1 cellular context compared by ENCODE assay signal in the genomic region with DNA sequence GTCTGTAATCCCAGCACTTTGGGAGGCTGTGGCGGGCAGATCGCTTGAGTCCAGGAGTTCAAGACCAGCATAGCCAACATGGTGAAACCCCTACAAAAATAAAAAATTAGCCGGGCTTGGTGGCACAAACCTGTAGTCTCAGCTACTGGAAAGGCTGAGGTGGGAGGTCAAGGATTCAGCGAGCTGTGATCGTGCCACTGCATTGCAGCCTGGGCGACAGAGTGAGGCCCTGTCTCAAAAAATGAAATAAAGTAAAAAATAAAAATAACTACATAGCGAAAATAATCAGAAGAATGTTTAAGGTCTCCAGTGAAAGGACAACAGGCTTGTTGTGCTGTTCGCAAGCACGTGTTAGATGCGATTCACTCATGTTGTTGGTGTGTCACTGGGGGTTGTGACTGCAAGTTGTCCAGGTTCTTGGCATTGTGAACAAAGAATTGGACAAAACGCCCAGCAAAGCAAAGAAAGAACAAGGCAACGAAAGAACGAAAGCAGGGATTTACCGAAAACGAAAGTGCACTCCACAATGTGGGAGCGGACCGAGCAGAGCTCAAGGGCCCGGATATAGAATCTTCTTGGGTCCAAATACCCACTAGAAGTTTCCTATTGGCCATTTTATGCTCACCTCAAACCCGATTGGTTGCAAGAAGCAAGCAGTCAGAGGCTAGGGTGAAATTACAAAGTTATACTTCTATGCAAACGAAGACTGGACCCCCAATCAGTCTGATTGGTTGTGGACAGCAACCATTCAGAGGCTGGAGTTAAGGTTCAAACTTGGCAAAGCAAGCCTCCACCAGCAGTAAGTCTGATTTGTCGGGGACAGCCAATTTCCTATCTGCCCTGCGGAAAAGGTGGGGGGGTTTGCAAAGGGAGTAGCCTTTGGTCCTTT.
TF ChIP-seq lines count a peak whose summit lies in the region.

No MANE protein-coding gene starts in this region.

TF ChIP-seq in GM12878, 131 proteins besides CTCF, POLR2A, EP300 and RAD21 (continued from another document):
- TF ChIP-seq RCOR1 (conservative IDR thresholded peaks at IDR 0.05; ENCODE audit: low read depth, low read length), result no peak
- no peak for TF ChIP-seq RBBP5 (conservative IDR thresholded peaks at IDR 0.05)
- TF ChIP-seq, protein P1, sequence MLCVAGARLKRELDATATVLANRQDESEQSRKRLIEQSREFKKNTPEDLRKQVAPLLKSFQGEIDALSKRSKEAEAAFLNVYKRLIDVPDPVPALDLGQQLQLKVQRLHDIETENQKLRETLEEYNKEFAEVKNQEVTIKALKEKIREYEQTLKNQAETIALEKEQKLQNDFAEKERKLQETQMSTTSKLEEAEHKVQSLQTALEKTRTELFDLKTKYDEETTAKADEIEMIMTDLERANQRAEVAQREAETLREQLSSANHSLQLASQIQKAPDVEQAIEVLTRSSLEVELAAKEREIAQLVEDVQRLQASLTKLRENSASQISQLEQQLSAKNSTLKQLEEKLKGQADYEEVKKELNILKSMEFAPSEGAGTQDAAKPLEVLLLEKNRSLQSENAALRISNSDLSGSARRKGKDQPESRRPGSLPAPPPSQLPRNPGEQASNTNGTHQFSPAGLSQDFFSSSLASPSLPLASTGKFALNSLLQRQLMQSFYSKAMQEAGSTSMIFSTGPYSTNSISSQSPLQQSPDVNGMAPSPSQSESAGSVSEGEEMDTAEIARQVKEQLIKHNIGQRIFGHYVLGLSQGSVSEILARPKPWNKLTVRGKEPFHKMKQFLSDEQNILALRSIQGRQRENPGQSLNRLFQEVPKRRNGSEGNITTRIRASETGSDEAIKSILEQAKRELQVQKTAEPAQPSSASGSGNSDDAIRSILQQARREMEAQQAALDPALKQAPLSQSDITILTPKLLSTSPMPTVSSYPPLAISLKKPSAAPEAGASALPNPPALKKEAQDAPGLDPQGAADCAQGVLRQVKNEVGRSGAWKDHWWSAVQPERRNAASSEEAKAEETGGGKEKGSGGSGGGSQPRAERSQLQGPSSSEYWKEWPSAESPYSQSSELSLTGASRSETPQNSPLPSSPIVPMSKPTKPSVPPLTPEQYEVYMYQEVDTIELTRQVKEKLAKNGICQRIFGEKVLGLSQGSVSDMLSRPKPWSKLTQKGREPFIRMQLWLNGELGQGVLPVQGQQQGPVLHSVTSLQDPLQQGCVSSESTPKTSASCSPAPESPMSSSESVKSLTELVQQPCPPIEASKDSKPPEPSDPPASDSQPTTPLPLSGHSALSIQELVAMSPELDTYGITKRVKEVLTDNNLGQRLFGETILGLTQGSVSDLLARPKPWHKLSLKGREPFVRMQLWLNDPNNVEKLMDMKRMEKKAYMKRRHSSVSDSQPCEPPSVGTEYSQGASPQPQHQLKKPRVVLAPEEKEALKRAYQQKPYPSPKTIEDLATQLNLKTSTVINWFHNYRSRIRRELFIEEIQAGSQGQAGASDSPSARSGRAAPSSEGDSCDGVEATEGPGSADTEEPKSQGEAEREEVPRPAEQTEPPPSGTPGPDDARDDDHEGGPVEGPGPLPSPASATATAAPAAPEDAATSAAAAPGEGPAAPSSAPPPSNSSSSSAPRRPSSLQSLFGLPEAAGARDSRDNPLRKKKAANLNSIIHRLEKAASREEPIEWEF (IDR thresholded peaks at IDR 0.05; ENCODE audit: insufficient replicate concordance, low read depth, low read length), result no peak
- no peak for TF ChIP-seq JUNB (IDR thresholded peaks at IDR 0.05)
- no peak for TF ChIP-seq ESRRA (IDR thresholded peaks at IDR 0.05; ENCODE audit: low read length)
- no peak for TF ChIP-seq FOXM1 (IDR thresholded peaks at IDR 0.05; ENCODE audit: low read depth, low read length)
